1 cellular context compared by ENCODE assay signal in the genomic region with DNA sequence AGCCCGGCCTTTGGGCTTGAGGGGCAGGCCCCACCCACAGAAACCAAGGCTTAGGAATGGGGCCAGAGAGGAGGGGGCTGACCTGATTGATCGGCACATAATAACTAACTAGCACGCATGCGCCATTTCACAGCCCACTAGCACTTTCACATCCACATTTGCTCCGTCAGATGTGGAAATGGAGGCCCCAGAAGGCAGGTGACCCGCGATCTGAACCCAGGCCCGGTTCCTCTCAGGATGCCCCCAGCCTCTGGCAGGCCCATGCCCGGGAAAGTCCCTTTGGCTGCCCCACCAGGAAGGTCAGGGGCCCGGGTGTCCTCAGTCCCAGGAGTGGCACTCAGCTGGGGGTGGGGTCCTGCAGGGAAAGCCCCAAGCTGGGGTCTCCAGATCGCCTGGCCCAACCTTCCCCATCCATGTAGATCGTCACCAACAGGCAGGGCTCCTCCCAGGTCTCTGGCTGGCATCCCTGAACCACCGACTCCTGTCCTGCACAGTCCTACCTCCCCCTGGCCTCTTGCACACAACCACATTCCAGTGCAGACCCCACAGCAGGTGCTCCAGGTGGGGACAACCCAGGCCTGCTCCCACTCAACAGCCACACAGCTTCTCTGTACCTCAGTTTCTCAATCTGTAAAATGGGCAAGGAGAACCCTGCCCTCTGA.
TF ChIP-seq lines count a peak whose summit lies in the region.

No MANE protein-coding gene starts in this region.

TF ChIP-seq in GM12878, 131 proteins besides CTCF, POLR2A, EP300 and RAD21 (continued from another document and continues in another):
- TF ChIP-seq PML (IDR thresholded peaks at IDR 0.05; ENCODE audit: low read length) = no peak
- TF ChIP-seq FOXM1 (IDR thresholded peaks at IDR 0.05; ENCODE audit: low read depth, low read length) = peak; percentile 44; the same call in 1 of the 2 replicates
- no peak for TF ChIP-seq MAX (IDR thresholded peaks at IDR 0.05; ENCODE audit: low read depth, low read length)
- TF ChIP-seq CBX5 (IDR thresholded peaks at IDR 0.05; ENCODE audit: low read depth) = no peak; the same call in 1 of the 2 replicates
- TF ChIP-seq ESRRA (IDR thresholded peaks at IDR 0.05; ENCODE audit: low read length) = no peak
- TF ChIP-seq SRF (IDR thresholded peaks at IDR 0.05; ENCODE audit: low read depth in 2 of 2, low read length in 2 of 2) = 0 out of 4 replicates have a peak, but pooled peaks of 1 of the 2 experiments have one; percentile 42
- no peak for TF ChIP-seq POLR2AphosphoS2 (IDR thresholded peaks at IDR 0.05; ENCODE audit: low read depth, low read length)
- TF ChIP-seq CHD1 (IDR thresholded peaks at IDR 0.05; ENCODE audit: low read depth, low read length) = 0 out of 2 replicates have a peak, but pooled peaks have one; percentile 77
- peak; percentile 96 for TF ChIP-seq BCL3 (IDR thresholded peaks at IDR 0.05; ENCODE audit: borderline replicate concordance, insufficient read depth, low read depth, low read length, poor library complexity, severe bottlenecking)
- TF ChIP-seq CREM (IDR thresholded peaks at IDR 0.05; ENCODE audit: low read depth) = peak; percentile 39; the same call in 1 of the 2 replicates
- TF ChIP-seq NR2F1 (conservative IDR thresholded peaks at IDR 0.05) = peak; percentile 99
- TF ChIP-seq KLF5 (IDR thresholded peaks at IDR 0.05; ENCODE audit: partially characterized antibody) = no peak
- TF ChIP-seq, protein P1, sequence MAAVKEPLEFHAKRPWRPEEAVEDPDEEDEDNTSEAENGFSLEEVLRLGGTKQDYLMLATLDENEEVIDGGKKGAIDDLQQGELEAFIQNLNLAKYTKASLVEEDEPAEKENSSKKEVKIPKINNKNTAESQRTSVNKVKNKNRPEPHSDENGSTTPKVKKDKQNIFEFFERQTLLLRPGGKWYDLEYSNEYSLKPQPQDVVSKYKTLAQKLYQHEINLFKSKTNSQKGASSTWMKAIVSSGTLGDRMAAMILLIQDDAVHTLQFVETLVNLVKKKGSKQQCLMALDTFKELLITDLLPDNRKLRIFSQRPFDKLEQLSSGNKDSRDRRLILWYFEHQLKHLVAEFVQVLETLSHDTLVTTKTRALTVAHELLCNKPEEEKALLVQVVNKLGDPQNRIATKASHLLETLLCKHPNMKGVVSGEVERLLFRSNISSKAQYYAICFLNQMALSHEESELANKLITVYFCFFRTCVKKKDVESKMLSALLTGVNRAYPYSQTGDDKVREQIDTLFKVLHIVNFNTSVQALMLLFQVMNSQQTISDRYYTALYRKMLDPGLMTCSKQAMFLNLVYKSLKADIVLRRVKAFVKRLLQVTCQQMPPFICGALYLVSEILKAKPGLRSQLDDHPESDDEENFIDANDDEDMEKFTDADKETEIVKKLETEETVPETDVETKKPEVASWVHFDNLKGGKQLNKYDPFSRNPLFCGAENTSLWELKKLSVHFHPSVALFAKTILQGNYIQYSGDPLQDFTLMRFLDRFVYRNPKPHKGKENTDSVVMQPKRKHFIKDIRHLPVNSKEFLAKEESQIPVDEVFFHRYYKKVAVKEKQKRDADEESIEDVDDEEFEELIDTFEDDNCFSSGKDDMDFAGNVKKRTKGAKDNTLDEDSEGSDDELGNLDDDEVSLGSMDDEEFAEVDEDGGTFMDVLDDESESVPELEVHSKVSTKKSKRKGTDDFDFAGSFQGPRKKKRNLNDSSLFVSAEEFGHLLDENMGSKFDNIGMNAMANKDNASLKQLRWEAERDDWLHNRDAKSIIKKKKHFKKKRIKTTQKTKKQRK (IDR thresholded peaks at IDR 0.05; ENCODE audit: low read depth, low read length) = no peak
- 0 out of 3 replicates have a peak, but pooled peaks of 1 of the 2 experiments have one; percentile 8 for TF ChIP-seq EGR1 (IDR thresholded peaks at IDR 0.05; ENCODE audit: borderline replicate concordance in 1 of 2, low read depth in 2 of 2, low read length in 2 of 2)
- TF ChIP-seq ATF7 (IDR thresholded peaks at IDR 0.05; ENCODE audit: low read depth) = no peak
- TF ChIP-seq BCL11A (IDR thresholded peaks at IDR 0.05; ENCODE audit: low read depth, low read length) = peak; percentile 83
- TF ChIP-seq MYB (IDR thresholded peaks at IDR 0.05; ENCODE audit: borderline replicate concordance, low read depth, low read length) = no peak
- TF ChIP-seq ZNF384 (IDR thresholded peaks at IDR 0.05; ENCODE audit: borderline replicate concordance, low read depth, low read length) = no peak
- peak; percentile 99 for TF ChIP-seq SMARCA5 (IDR thresholded peaks at IDR 0.05)
- no peak; the same call in none of the 2 replicates for TF ChIP-seq MLLT1 (IDR thresholded peaks at IDR 0.05)
- 0 out of 2 replicates have a peak, but pooled peaks have one; percentile 13 for TF ChIP-seq NR2C1 (IDR thresholded peaks at IDR 0.05)
- TF ChIP-seq, protein P2, sequence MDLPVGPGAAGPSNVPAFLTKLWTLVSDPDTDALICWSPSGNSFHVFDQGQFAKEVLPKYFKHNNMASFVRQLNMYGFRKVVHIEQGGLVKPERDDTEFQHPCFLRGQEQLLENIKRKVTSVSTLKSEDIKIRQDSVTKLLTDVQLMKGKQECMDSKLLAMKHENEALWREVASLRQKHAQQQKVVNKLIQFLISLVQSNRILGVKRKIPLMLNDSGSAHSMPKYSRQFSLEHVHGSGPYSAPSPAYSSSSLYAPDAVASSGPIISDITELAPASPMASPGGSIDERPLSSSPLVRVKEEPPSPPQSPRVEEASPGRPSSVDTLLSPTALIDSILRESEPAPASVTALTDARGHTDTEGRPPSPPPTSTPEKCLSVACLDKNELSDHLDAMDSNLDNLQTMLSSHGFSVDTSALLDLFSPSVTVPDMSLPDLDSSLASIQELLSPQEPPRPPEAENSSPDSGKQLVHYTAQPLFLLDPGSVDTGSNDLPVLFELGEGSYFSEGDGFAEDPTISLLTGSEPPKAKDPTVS (IDR thresholded peaks at IDR 0.05; ENCODE audit: low read depth, low read length) = no peak
- no peak for TF ChIP-seq CREB1 (IDR thresholded peaks at IDR 0.05; ENCODE audit: low read depth)
- no peak for TF ChIP-seq E2F8 (IDR thresholded peaks at IDR 0.05; ENCODE audit: low read depth, partially characterized antibody)
- TF ChIP-seq ZNF24 (IDR thresholded peaks at IDR 0.05) = 0 out of 2 replicates have a peak, but pooled peaks have one; percentile 6
- no peak for TF ChIP-seq FOXK2 (IDR thresholded peaks at IDR 0.05)
- TF ChIP-seq ZBED1 (IDR thresholded peaks at IDR 0.05; ENCODE audit: borderline replicate concordance) = no peak
- peak; percentile 85; the same call in 1 of the 2 replicates for TF ChIP-seq GATAD2B (conservative IDR thresholded peaks at IDR 0.05; ENCODE audit: low read depth)
- peak; percentile 99 for TF ChIP-seq DPF2 (IDR thresholded peaks at IDR 0.05)
- TF ChIP-seq, protein P3, sequence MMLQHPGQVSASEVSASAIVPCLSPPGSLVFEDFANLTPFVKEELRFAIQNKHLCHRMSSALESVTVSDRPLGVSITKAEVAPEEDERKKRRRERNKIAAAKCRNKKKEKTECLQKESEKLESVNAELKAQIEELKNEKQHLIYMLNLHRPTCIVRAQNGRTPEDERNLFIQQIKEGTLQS (IDR thresholded peaks at IDR 0.05; ENCODE audit: borderline replicate concordance, extremely low read depth, low read depth, low read length) = no peak
- TF ChIP-seq TCF3 (IDR thresholded peaks at IDR 0.05; ENCODE audit: borderline replicate concordance, insufficient read depth, low read depth, low read length) = peak; percentile 40; the same call in 1 of the 2 replicates
- TF ChIP-seq RAD51 (IDR thresholded peaks at IDR 0.05) = peak; percentile 36; the same call in 1 of the 2 replicates
- TF ChIP-seq ZNF687 (IDR thresholded peaks at IDR 0.05) = peak; percentile 79
- TF ChIP-seq LARP7 (IDR thresholded peaks at IDR 0.05) = peak; percentile 76; the same call in 1 of the 2 replicates
- peak; percentile 95 to 96 for TF ChIP-seq BHLHE40 (IDR thresholded peaks at IDR 0.05; ENCODE audit: borderline replicate concordance in 1 of 2, low read depth in 2 of 2, low read length in 1 of 2)
- 0 out of 2 replicates have a peak, but pooled peaks have one; percentile 7 for TF ChIP-seq JUND (IDR thresholded peaks at IDR 0.05; ENCODE audit: low read depth, low read length)
- peak; percentile 93 for TF ChIP-seq ZNF217 (IDR thresholded peaks at IDR 0.05)
- TF ChIP-seq, protein P4, sequence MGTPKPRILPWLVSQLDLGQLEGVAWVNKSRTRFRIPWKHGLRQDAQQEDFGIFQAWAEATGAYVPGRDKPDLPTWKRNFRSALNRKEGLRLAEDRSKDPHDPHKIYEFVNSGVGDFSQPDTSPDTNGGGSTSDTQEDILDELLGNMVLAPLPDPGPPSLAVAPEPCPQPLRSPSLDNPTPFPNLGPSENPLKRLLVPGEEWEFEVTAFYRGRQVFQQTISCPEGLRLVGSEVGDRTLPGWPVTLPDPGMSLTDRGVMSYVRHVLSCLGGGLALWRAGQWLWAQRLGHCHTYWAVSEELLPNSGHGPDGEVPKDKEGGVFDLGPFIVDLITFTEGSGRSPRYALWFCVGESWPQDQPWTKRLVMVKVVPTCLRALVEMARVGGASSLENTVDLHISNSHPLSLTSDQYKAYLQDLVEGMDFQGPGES (IDR thresholded peaks at IDR 0.05) = no peak
- no peak for TF ChIP-seq NR2C2 (IDR thresholded peaks at IDR 0.05; ENCODE audit: borderline replicate concordance, control insufficient read depth, insufficient read length, low read depth)
- no peak for TF ChIP-seq NFXL1 (IDR thresholded peaks at IDR 0.05; ENCODE audit: borderline replicate concordance)
- no peak for TF ChIP-seq FOS (IDR thresholded peaks at IDR 0.05; ENCODE audit: borderline replicate concordance, extremely low read depth, insufficient read length)
- no peak for TF ChIP-seq NFYA (IDR thresholded peaks at IDR 0.05; ENCODE audit: borderline replicate concordance, low read depth, low read length)
